ENCODE assay signal across 8 cellular contexts in the genomic region with DNA sequence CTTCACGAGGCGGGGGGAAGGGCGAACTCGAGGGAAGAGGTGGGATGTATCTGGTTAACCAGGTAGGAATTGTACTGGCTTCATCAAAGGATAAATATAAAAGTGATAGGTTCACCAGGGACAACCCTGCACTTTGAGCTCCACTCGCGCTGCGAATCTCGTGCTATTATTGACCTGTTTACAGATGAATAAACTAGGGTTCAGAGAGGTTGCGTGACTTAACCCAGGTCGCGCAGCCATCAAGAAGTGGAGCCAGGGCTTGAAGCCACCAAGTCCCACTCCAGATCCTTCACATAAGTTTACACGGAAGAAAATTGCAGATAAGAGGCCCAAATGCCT. TPM values are rescaled to one million over a fixed set of nuclear protein-coding genes. Genes with fewer than 3 reads are reported as not detected.
A peak's percentile ranks its signal among the peaks of the same experiment; 100 is the strongest.
DNase-seq lines count a peak whose midpoint lies in the region; ATAC-seq and TF ChIP-seq lines count a peak whose summit lies in the region.

No MANE protein-coding gene starts in this region.

- H3K79me2 ChIP-seq in SK-N-SH (ENCODE audit: insufficient read depth): no peaks in the 10 kb centered on the region

- H2AFZ ChIP-seq in SK-N-SH (ENCODE audit: low read depth): peak overlapping the region; percentile 96

- no peaks in the 10 kb centered on the region for H4K20me1 ChIP-seq in SK-N-SH (ENCODE audit: insufficient read depth)

- H3K9ac ChIP-seq in SK-N-SH (peak overlapping the region; percentile 52; the same call in 1 of the 2 replicates), iPS-20b (ENCODE audit: low read depth, low read length) (peak overlapping the region; percentile 56; the same call in 1 of the 2 replicates)

- no peaks in the 10 kb centered on the region for H3F3A ChIP-seq in SK-N-SH (replicated peaks; ENCODE audit: insufficient read depth)

- H3K4me2 ChIP-seq in SK-N-SH: peak overlapping the region; percentile 97

- POLR2A ChIA-PET in SK-N-SH (lab: Yijun Ruan, JAX): interaction anchor here (1.5 to 2.6 kb wide), 7 partner anchors 9 to 197 kb away, joined by 7 to 32 read pairs (median 10); no protein-coding TSS in a partner anchor
- POLR2A ChIA-PET in CD8-positive, alpha-beta T cell (lab: Charles Lee): no interaction called here

- peaks cover 49% of the 10 kb centered on the region for H3K27me3 Mint-ChIP-seq in CD8-positive, alpha-beta T cell (ENCODE audit: low read depth)

- H3K9me3 ChIP-seq in SK-N-SH (no peaks in the 10 kb centered on the region), iPS-20b (ENCODE audit: insufficient read depth, low read depth, low read length) (peaks cover 3% of the 10 kb centered on the region; the same call in 1 of the 2 replicates)
- H3K9me3 ChIP-seq in CD8-positive, alpha-beta T cell (ENCODE audit: low read length): no peaks in the 10 kb centered on the region

- H3K27me3 ChIP-seq in SK-N-SH (ENCODE audit: insufficient read depth) (no peaks in the 10 kb centered on the region; the same call in 1 of the 2 replicates), iPS-20b (ENCODE audit: insufficient read depth, low read length) (peaks cover 71% of the 10 kb centered on the region)
- H3K27me3 ChIP-seq in CD8-positive, alpha-beta T cell (ENCODE audit: insufficient read depth, low read length): peaks cover 6% of the 10 kb centered on the region

- peaks cover 0 to 13% of the 10 kb centered on the region in 2 experiments; a peak in 1 of 4 replicates for H3K4me1 ChIP-seq in SK-N-SH (ENCODE audit: control insufficient read depth in 1 of 2, insufficient read depth in 2 of 2, low read depth in 1 of 2, low read length in 1 of 2)
- H3K4me1 ChIP-seq in iPS-20b (ENCODE audit: insufficient read depth, low read length): peaks cover 27% of the 10 kb centered on the region
- H3K4me1 ChIP-seq in CD8-positive, alpha-beta T cell (ENCODE audit: insufficient read depth, low read length): peaks cover 3% of the 10 kb centered on the region

- CTCF ChIA-PET in SK-N-SH (lab: Yijun Ruan, JAX): interaction anchor here (0.6 to 7.4 kb wide), 36 partner anchors 9 to 681 kb away, joined by 3 to 157 read pairs (median 9); no protein-coding TSS in a partner anchor
- CTCF ChIA-PET in CD8-positive, alpha-beta T cell (lab: Charles Lee): interaction anchor here (1.2 kb wide), 1 partner anchor 64 kb away, joined by 3 read pairs; no protein-coding TSS in a partner anchor

- peak overlapping the region; percentile 72 for H3K4me3 Mint-ChIP-seq in stimulated activated effector memory CD8-positive, alpha-beta T cell treated with anti-CD3 and anti-CD28 coated beads, Interleukin-12 subunit alpha, Interleukin-12 subunit beta, amount 100 ng/mL, for 72 hours
- H3K4me3 Mint-ChIP-seq in CD8-positive, alpha-beta T cell: no peak overlapping the region

- peaks cover 29 to 35% of the 10 kb centered on the region in 2 donors for H3K36me3 Mint-ChIP-seq in activated naive CD4-positive, alpha-beta T cell treated with anti-CD3 and anti-CD28 coated beads, Interleukin-2, amount 50 U/mL, for 72 hours
- H3K36me3 Mint-ChIP-seq in stimulated activated effector memory CD8-positive, alpha-beta T cell treated with anti-CD3 and anti-CD28 coated beads, Interleukin-12 subunit alpha, Interleukin-12 subunit beta, amount 100 ng/mL, for 72 hours: peaks cover 29% of the 10 kb centered on the region
- H3K36me3 Mint-ChIP-seq in CD8-positive, alpha-beta T cell: no peaks in the 10 kb centered on the region

- no peaks in the 10 kb centered on the region for H3K9me2 ChIP-seq in SK-N-SH

- WGBS in SK-N-SH (ENCODE audit: low lambda C conversion rate): 61% methylated on average over 12 of the region's 12 CpGs

- no peak for TF ChIP-seq CTCF in SK-N-SH (IDR thresholded peaks at IDR 0.05)
- no peak for TF ChIP-seq CTCF in CD8-positive, alpha-beta T cell (IDR thresholded peaks at IDR 0.05)

- no peak for DNase-seq in SK-N-SH
- DNase-seq in activated naive CD4-positive, alpha-beta T cell treated with anti-CD3 and anti-CD28 coated beads, Interleukin-2, amount 50 U/mL, for 72 hours (ENCODE audit: low spot score in 2 of 2): no peak
- no peak for DNase-seq in stimulated activated effector memory CD8-positive, alpha-beta T cell treated with anti-CD3 and anti-CD28 coated beads, Interleukin-12 subunit alpha, Interleukin-12 subunit beta, amount 100 ng/mL, for 72 hours (ENCODE audit: low spot score in 2 of 2)
- no peak for DNase-seq in CD8-positive, alpha-beta T cell
- no peak for DNase-seq in HPDE6-E6E7 (ENCODE audit: extremely low spot score)

- no peak for TF ChIP-seq RAD21 in SK-N-SH (IDR thresholded peaks at IDR 0.05; ENCODE audit: low read length)

- TF ChIP-seq EP300 in SK-N-SH (IDR thresholded peaks at IDR 0.05; ENCODE audit: borderline replicate concordance in 1 of 2, low read depth in 1 of 2, low read length in 1 of 2): no peak

- H3K9me3 Mint-ChIP-seq in activated naive CD4-positive, alpha-beta T cell treated with anti-CD3 and anti-CD28 coated beads, Interleukin-2, amount 50 U/mL, for 72 hours: peaks cover 0 to 3% of the 10 kb centered on the region in 2 donors
- H3K9me3 Mint-ChIP-seq in stimulated activated effector memory CD8-positive, alpha-beta T cell treated with anti-CD3 and anti-CD28 coated beads, Interleukin-12 subunit alpha, Interleukin-12 subunit beta, amount 100 ng/mL, for 72 hours: no peaks in the 10 kb centered on the region
- no peaks in the 10 kb centered on the region for H3K9me3 Mint-ChIP-seq in CD8-positive, alpha-beta T cell

- H3K4me3 ChIP-seq in SK-N-SH (ENCODE audit: low read depth in 2 of 2, low read length in 1 of 2) (peak overlapping the region; percentile 68 to 70), iPS-20b (ENCODE audit: low read length) (peak overlapping the region; percentile 54; the same call in 1 of the 2 replicates)
- H3K4me3 ChIP-seq in CD8-positive, alpha-beta T cell (ENCODE audit: low read depth, low read length): no peak overlapping the region

- H3K4me1 Mint-ChIP-seq in stimulated activated effector memory CD8-positive, alpha-beta T cell treated with anti-CD3 and anti-CD28 coated beads, Interleukin-12 subunit alpha, Interleukin-12 subunit beta, amount 100 ng/mL, for 72 hours: peaks cover 18% of the 10 kb centered on the region
- peaks cover 14% of the 10 kb centered on the region for H3K4me1 Mint-ChIP-seq in CD8-positive, alpha-beta T cell (ENCODE audit: low read depth)

- intact Hi-C loops in CD8-positive, alpha-beta T cell (cut with DNase I, micrococcal nuclease): no loop called here

- peak overlapping the region in 1 of 2 experiments; percentile 88; a peak in 2 of 4 replicates for H3K27ac ChIP-seq in SK-N-SH (ENCODE audit: low read depth in 2 of 2, low read length in 1 of 2)
- H3K27ac ChIP-seq in iPS-20b (ENCODE audit: low read length): no peak overlapping the region
- no peak overlapping the region for H3K27ac ChIP-seq in CD8-positive, alpha-beta T cell (ENCODE audit: low read depth, low read length)

- H3K36me3 ChIP-seq in SK-N-SH (replicated peaks in 1 of 2; ENCODE audit: control insufficient read depth in 1 of 2, insufficient read depth in 2 of 2, low read length in 1 of 2) (no peaks in the 10 kb centered on the region), iPS-20b (ENCODE audit: insufficient read depth, low read depth, low read length) (no peaks in the 10 kb centered on the region)
- no peaks in the 10 kb centered on the region for H3K36me3 ChIP-seq in CD8-positive, alpha-beta T cell (ENCODE audit: insufficient read depth, low read length)

- peak overlapping the region; percentile 96 to 97 for H3K27ac Mint-ChIP-seq in activated naive CD4-positive, alpha-beta T cell treated with anti-CD3 and anti-CD28 coated beads, Interleukin-2, amount 50 U/mL, for 72 hours
- H3K27ac Mint-ChIP-seq in stimulated activated effector memory CD8-positive, alpha-beta T cell treated with anti-CD3 and anti-CD28 coated beads, Interleukin-12 subunit alpha, Interleukin-12 subunit beta, amount 100 ng/mL, for 72 hours: peak overlapping the region; percentile 94
- no peak overlapping the region for H3K27ac Mint-ChIP-seq in CD8-positive, alpha-beta T cell

- ATAC-seq in SK-N-SH treated with all-trans-retinoic acid at 6 μM for 48 hours (no peak), HG03039 (IDR thresholded peaks at IDR 0.05; ENCODE audit: unreplicated experiment) (no peak)
- ATAC-seq in activated naive CD4-positive, alpha-beta T cell treated with anti-CD3 and anti-CD28 coated beads, Interleukin-2, amount 50 U/mL, for 72 hours: no peak
- ATAC-seq in stimulated activated effector memory CD8-positive, alpha-beta T cell treated with anti-CD3 and anti-CD28 coated beads, Interleukin-12 subunit alpha, Interleukin-12 subunit beta, amount 100 ng/mL, for 72 hours: no peak
- no peak for ATAC-seq in CD8-positive, alpha-beta T cell

TF ChIP-seq in SK-N-SH, 30 proteins besides CTCF, POLR2A, EP300 and RAD21:
- no peak for TF ChIP-seq RFX5 (IDR thresholded peaks at IDR 0.05; ENCODE audit: low read length)
- TF ChIP-seq RCOR1 (IDR thresholded peaks at IDR 0.05; ENCODE audit: low read length): 0 out of 2 replicates have a peak, but pooled peaks have one; percentile 2

TF ChIP-seq in SK-N-SH treated with all-trans-retinoic acid at 6 μM for 48 hours, 23 proteins besides CTCF, POLR2A, EP300 and RAD21:
- TF ChIP-seq ZFP3 (CRISPR knock-in tag; IDR thresholded peaks at IDR 0.05) (no peak), PPARA (CRISPR knock-in tag; IDR thresholded peaks at IDR 0.05; ENCODE audit: borderline replicate concordance) (no peak), ZNF8 (CRISPR knock-in tag; IDR thresholded peaks at IDR 0.05) (no peak), OSR1 (CRISPR knock-in tag; IDR thresholded peaks at IDR 0.05) (no peak), ZC3H10 (CRISPR knock-in tag; IDR thresholded peaks at IDR 0.05) (no peak), ZFP30 (CRISPR knock-in tag; IDR thresholded peaks at IDR 0.05) (no peak)
- TF ChIP-seq, protein P1, sequence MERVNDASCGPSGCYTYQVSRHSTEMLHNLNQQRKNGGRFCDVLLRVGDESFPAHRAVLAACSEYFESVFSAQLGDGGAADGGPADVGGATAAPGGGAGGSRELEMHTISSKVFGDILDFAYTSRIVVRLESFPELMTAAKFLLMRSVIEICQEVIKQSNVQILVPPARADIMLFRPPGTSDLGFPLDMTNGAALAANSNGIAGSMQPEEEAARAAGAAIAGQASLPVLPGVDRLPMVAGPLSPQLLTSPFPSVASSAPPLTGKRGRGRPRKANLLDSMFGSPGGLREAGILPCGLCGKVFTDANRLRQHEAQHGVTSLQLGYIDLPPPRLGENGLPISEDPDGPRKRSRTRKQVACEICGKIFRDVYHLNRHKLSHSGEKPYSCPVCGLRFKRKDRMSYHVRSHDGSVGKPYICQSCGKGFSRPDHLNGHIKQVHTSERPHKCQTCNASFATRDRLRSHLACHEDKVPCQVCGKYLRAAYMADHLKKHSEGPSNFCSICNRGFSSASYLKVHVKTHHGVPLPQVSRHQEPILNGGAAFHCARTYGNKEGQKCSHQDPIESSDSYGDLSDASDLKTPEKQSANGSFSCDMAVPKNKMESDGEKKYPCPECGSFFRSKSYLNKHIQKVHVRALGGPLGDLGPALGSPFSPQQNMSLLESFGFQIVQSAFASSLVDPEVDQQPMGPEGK (CRISPR knock-in tag; IDR thresholded peaks at IDR 0.05; ENCODE audit: borderline replicate concordance): no peak

RNA-seq across cellular contexts. Expression of a gene that starts 1.4 kb away (rescaled TPM):
- polyA plus RNA-seq in SK-N-SH (2012; rRNA removed): 0.08 and 0.20 TPM in 2 replicates
- polyA plus RNA-seq in SK-N-SH (2012; cell fraction: cytosol; rRNA removed): 0.10 and 0.12 TPM in 2 replicates
- polyA plus RNA-seq in SK-N-SH (2012; cell fraction: nucleus; rRNA removed): 0.06 and 0.18 TPM in 2 replicates
- 10 to 100 TPM; 40.4 to 41.7 TPM for total RNA-seq in activated naive CD4-positive, alpha-beta T cell treated with anti-CD3 and anti-CD28 coated beads, Interleukin-2, amount 50 U/mL, for 72 hours
- total RNA-seq in CD8-positive, alpha-beta T cell: not detected

Comparison
In these comparisons a context has a peak if more than half of its experiments do, and no peak if none do; other contexts are left out.
1. RNA of a gene that starts 1.4 kb away (total RNA-seq): 40.4 to 41.7 TPM in activated naive CD4-positive, alpha-beta T cell treated with anti-CD3 and anti-CD28 coated beads, Interleukin-2, amount 50 U/mL, for 72 hours; not detected in CD8-positive, alpha-beta T cell; every median in the first group is over 10 times any median in the second.